Comparison of ENCODE assay signal across 8 cellular contexts in the genomic region with DNA sequence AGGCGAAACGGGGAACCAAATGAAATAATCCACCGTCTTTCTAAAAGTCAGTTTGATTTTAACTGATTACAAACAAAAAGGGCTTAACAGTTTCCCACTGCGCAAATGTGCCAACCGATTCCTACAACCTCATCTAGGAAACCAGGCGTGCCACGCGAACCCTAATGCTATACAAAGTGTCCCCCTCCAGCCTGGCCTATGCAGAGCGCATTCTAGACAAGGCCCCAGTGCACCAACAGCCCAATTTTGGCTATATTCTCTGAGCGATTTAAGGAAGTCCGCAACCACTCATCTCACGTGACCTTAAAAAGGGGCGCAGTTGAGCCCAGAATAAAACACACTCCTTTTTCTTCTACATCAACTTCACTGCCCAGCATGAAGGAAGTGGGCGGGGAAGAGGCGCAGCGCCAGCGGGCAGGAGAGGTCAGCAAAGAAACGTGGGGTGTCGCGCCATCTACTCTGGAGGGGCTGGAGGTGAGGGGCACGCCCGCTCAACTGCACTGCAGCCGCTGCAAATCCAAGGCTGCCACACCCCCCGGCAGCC. TPM values are rescaled to one million over a fixed set of nuclear protein-coding genes. Genes with fewer than 3 reads are reported as not detected.
DNase-seq lines count a peak whose midpoint lies in the region; ATAC-seq and TF ChIP-seq lines count a peak whose summit lies in the region.

No MANE protein-coding gene starts in this region.

- ATAC-seq in GM19023 (IDR thresholded peaks at IDR 0.05; ENCODE audit: unreplicated experiment) (peak; percentile 37), HG03108 (IDR thresholded peaks at IDR 0.05; ENCODE audit: unreplicated experiment) (peak; percentile 54)
- ATAC-seq in central memory CD8-positive, alpha-beta T cell (replicated peaks; ENCODE audit: extremely low read depth, poor library complexity, severe bottlenecking), result peak; percentile 51
- peak; percentile 52 to 53 for ATAC-seq in stimulated activated naive B cell treated with anti-CD40 and anti-IgM and Interleukin-4, amounts not matched to agents 10 μg/mL and 1 μg/mL and 100 μg/mL, for 72 hours (replicated peaks)

- H3K36me3 Mint-ChIP-seq in CD14-positive monocyte, result peaks cover 5 to 6% of the 10 kb centered on the region in 2 donors
- H3K36me3 Mint-ChIP-seq in central memory CD8-positive, alpha-beta T cell (ENCODE audit: insufficient read depth), result peaks cover 21% of the 10 kb centered on the region
- H3K36me3 Mint-ChIP-seq in stimulated activated naive B cell treated with anti-CD40 and anti-IgM and Interleukin-4, amounts not matched to agents 10 μg/mL and 1 μg/mL and 100 μg/mL, for 72 hours, result peaks cover 29 to 40% of the 10 kb centered on the region in 2 donors

- peak; percentile 71 for DNase-seq in CD14-positive monocyte (ENCODE audit: low spot score)
- no peak for DNase-seq in RWPE1 (ENCODE audit: low spot score)
- DNase-seq in central memory CD8-positive, alpha-beta T cell (ENCODE audit: low spot score in 2 of 2), result no peak
- no peak for DNase-seq in kidney epithelial cell (ENCODE audit: low read depth)
- DNase-seq in stimulated activated naive B cell treated with anti-CD40 and anti-IgM and Interleukin-4, amounts not matched to agents 10 μg/mL and 1 μg/mL and 100 μg/mL, for 72 hours, result peak; percentile 62
- DNase-seq in NCI-H1436 (lab: John Stamatoyannopoulos, UW), result no peak

- H3K27me3 Mint-ChIP-seq in CD14-positive monocyte (ENCODE audit: low read depth in 3 of 3), result peaks cover 0 to 2% (median 0%) of the 10 kb centered on the region in 3 donors
- no peaks in the 10 kb centered on the region for H3K27me3 Mint-ChIP-seq in central memory CD8-positive, alpha-beta T cell
- H3K27me3 Mint-ChIP-seq in stimulated activated naive B cell treated with anti-CD40 and anti-IgM and Interleukin-4, amounts not matched to agents 10 μg/mL and 1 μg/mL and 100 μg/mL, for 72 hours, result peaks cover 0 to 4% of the 10 kb centered on the region in 2 donors

- H3K4me1 Mint-ChIP-seq in CD14-positive monocyte, result peaks cover 60% of the 10 kb centered on the region
- H3K4me1 Mint-ChIP-seq in central memory CD8-positive, alpha-beta T cell, result peaks cover 53% of the 10 kb centered on the region
- peaks cover 19 to 75% of the 10 kb centered on the region in 2 donors for H3K4me1 Mint-ChIP-seq in stimulated activated naive B cell treated with anti-CD40 and anti-IgM and Interleukin-4, amounts not matched to agents 10 μg/mL and 1 μg/mL and 100 μg/mL, for 72 hours

- peak overlapping the region; percentile 95 to 99 (median 98) for H3K27ac Mint-ChIP-seq in CD14-positive monocyte
- peak overlapping the region; percentile 95 for H3K27ac Mint-ChIP-seq in central memory CD8-positive, alpha-beta T cell (ENCODE audit: low read depth)
- H3K27ac Mint-ChIP-seq in stimulated activated naive B cell treated with anti-CD40 and anti-IgM and Interleukin-4, amounts not matched to agents 10 μg/mL and 1 μg/mL and 100 μg/mL, for 72 hours, result peak overlapping the region; percentile 98

- CTCF ChIA-PET in RWPE1 (lab: Yijun Ruan, JAX), result interaction anchor here (1.0 kb wide), 1 partner anchor 11 kb away, joined by 8 read pairs; no protein-coding TSS in a partner anchor

- H3K36me3 ChIP-seq in kidney epithelial cell (ENCODE audit: control insufficient read depth, insufficient read depth, low read length), result no peaks in the 10 kb centered on the region

- POLR2A ChIA-PET in RWPE1 (lab: Yijun Ruan, JAX; ENCODE audit: low non-redundant PET), result no interaction called here

- H3K4me3 ChIP-seq in kidney epithelial cell (ENCODE audit: low read depth, low read length), result peak overlapping the region; percentile 95

- peak overlapping the region; percentile 98 for H3K27ac ChIP-seq in RWPE1

- no peaks in the 10 kb centered on the region for H3K27me3 ChIP-seq in kidney epithelial cell (ENCODE audit: control insufficient read depth, insufficient read depth, low read length)

- TF ChIP-seq CTCF in CD14-positive monocyte (IDR thresholded peaks at IDR 0.05) (no peak), RWPE1 (conservative IDR thresholded peaks at IDR 0.05; ENCODE audit: low read depth) (no peak), kidney epithelial cell (IDR thresholded peaks at IDR 0.05; ENCODE audit: insufficient read depth, low read length, poor library complexity, severe bottlenecking) (peak; percentile 6)

- peaks cover 0 to 2% (median 0%) of the 10 kb centered on the region in 7 donors for H3K9me3 Mint-ChIP-seq in CD14-positive monocyte
- no peaks in the 10 kb centered on the region for H3K9me3 Mint-ChIP-seq in central memory CD8-positive, alpha-beta T cell
- H3K9me3 Mint-ChIP-seq in stimulated activated naive B cell treated with anti-CD40 and anti-IgM and Interleukin-4, amounts not matched to agents 10 μg/mL and 1 μg/mL and 100 μg/mL, for 72 hours, result peaks cover 0 to 4% of the 10 kb centered on the region in 2 donors

- peak overlapping the region; percentile 98 to 99 for H3K4me3 Mint-ChIP-seq in CD14-positive monocyte
- H3K4me3 Mint-ChIP-seq in central memory CD8-positive, alpha-beta T cell, result peak overlapping the region; percentile 97
- peak overlapping the region; percentile 97 to 99 for H3K4me3 Mint-ChIP-seq in stimulated activated naive B cell treated with anti-CD40 and anti-IgM and Interleukin-4, amounts not matched to agents 10 μg/mL and 1 μg/mL and 100 μg/mL, for 72 hours

- intact Hi-C loops in CD14-positive monocyte (cut with micrococcal nuclease), result loop anchor here (5.0 to 10.0 kb wide), 3 partner anchors 35 to 303 kb away; partner anchors contain the start of genes CDC25C (in 1 of the 2), FAM53C (in 1 of the 2) and HNRNPA0 (in 1 of the 2)

RNA-seq across cellular contexts. Expression of gene FAM13B, which starts 0.8 kb away (rescaled TPM):
- 10 to 100 TPM; 11.5 to 17.0 TPM for polyA plus RNA-seq in CD14-positive monocyte
- 12.6 and 14.4 TPM in 2 replicates for total RNA-seq in kidney epithelial cell

RNA-seq across cellular contexts. Expression of gene WNT8A, which starts 51.7 kb away (rescaled TPM):
- polyA plus RNA-seq in CD14-positive monocyte, result not detected
- total RNA-seq in kidney epithelial cell, result not detected in 2 replicates

Comparison
In these comparisons a context has a peak if more than half of its experiments do, and no peak if none do; other contexts are left out.
1. DNase-seq: peak in CD14-positive monocyte (single experiment) and stimulated activated naive B cell treated with anti-CD40 and anti-IgM and Interleukin-4, amounts not matched to agents 10 μg/mL and 1 μg/mL and 100 μg/mL, for 72 hours (single experiment); none in RWPE1 (single experiment), central memory CD8-positive, alpha-beta T cell (0 of 2), kidney epithelial cell (single experiment) and NCI-H1436 (single experiment).
2. Peak in every context shown above with its lines, with median percentiles within 50 percentile points of each other: H3K27ac Mint-ChIP-seq, H3K4me3 Mint-ChIP-seq and ATAC-seq.